ENCODE assay signal across 11 cellular contexts in genomic region chr18:77099501-77100370, GRCh38. TPM values are rescaled to one million over a fixed set of nuclear protein-coding genes. Genes with fewer than 3 reads are reported as not detected.
DNase-seq lines count a peak whose midpoint lies in the region; ATAC-seq and TF ChIP-seq lines count a peak whose summit lies in the region.
"Had no signal": no experiment of that assay in that cellular context is flagged by ENCODE, and none has a peak within 500 bp of the region (broad histone marks: within the 10 kb centered on the region; RNA-seq: fewer than 3 reads in every experiment).

No MANE protein-coding gene starts in this region.

- H3K79me2 ChIP-seq in OCI-LY7 (ENCODE audit: insufficient read depth, low read depth, low read length), result 0 out of 2 replicates have a peak, but pooled peaks cover 5% of the 10 kb centered on the region

- POLR2A ChIA-PET in OCI-LY7 (lab: Charles Lee), result no interaction called here

- BruUV-seq in OCI-LY7 (replicated peaks; lab: Mats Ljungman, UMichigan), result no TSS peak

- H3K27ac ChIP-seq in OCI-LY7 (ENCODE audit: low read depth, low read length, poor library complexity, severe bottlenecking), result peak overlapping the region; percentile 91
- H3K27ac ChIP-seq: C4-2B had no signal

- H3K9me2 ChIP-seq in OCI-LY7 (ENCODE audit: insufficient read depth, low read length), result no peaks in the 10 kb centered on the region

- peak overlapping the region; percentile 22 for H3K4me3 ChIP-seq in OCI-LY7 (ENCODE audit: low read depth, low read length, poor library complexity, severe bottlenecking)
- H3K4me3 ChIP-seq: esophagus squamous epithelium had no signal

- H3K4me3 Mint-ChIP-seq in chondrocyte (ENCODE audit: unreplicated experiment) (no peak overlapping the region), type B pancreatic cell (peak overlapping the region; percentile 34)

- peaks cover 79% of the 10 kb centered on the region for H3K4me1 ChIP-seq in OCI-LY7 (ENCODE audit: insufficient read depth, low read length, poor library complexity, severe bottlenecking)

- no peaks in the 10 kb centered on the region for H4K20me1 ChIP-seq in OCI-LY7 (ENCODE audit: insufficient read depth, low read length)

- CTCF ChIA-PET in OCI-LY7 (lab: Charles Lee; ENCODE audit: unreplicated experiment), result no interaction called here

- H3K36me3 ChIP-seq in OCI-LY7 (ENCODE audit: insufficient read depth, low read length), result peaks cover 12% of the 10 kb centered on the region; the same call in 1 of the 2 replicates

- H3K27me3 Mint-ChIP-seq in chondrocyte (ENCODE audit: low read depth) (no peaks in the 10 kb centered on the region), type B pancreatic cell (no peaks in the 10 kb centered on the region)

- peak; percentile 62 for DNase-seq in Right ventricle myocardium inferior (ENCODE audit: missing footprints)
- DNase-seq in cardiac septum (ENCODE audit: low spot score), result no peak
- DNase-seq in OCI-LY7 (ENCODE audit: low spot score), result peak; percentile 65
- no peak for DNase-seq in chondrocyte (ENCODE audit: low spot score)
- no peak for DNase-seq in type B pancreatic cell (ENCODE audit: extremely low spot score, unreplicated experiment)
- no peak for DNase-seq in retina
- DNase-seq in NCI-H2196 treated with DMSO at 0.1 percent for 48 hours (lab: John Stamatoyannopoulos, UW; ENCODE audit: unreplicated experiment), result no peak
- DNase-seq: esophagus squamous epithelium, NCI-H1417 treated with DMSO at 0.1 percent for 48 hours had no signal

- no peak for ATAC-seq in Right ventricle myocardium inferior
- no peak for ATAC-seq in HG02623 (IDR thresholded peaks at IDR 0.05; ENCODE audit: unreplicated experiment)

- peaks cover 86% of the 10 kb centered on the region for H3K4me1 Mint-ChIP-seq in chondrocyte (ENCODE audit: low read depth)
- H3K4me1 Mint-ChIP-seq in type B pancreatic cell (ENCODE audit: unreplicated experiment), result peaks cover 76% of the 10 kb centered on the region

- no peak overlapping the region for H2AFZ ChIP-seq in OCI-LY7 (ENCODE audit: low read length)

- H3K36me3 Mint-ChIP-seq in chondrocyte (ENCODE audit: low read depth) (peaks cover 2% of the 10 kb centered on the region), type B pancreatic cell (peaks cover 4% of the 10 kb centered on the region)

- intact Hi-C loops in Right ventricle myocardium inferior (cut with DNase I), result no loop called here
- intact Hi-C loops in cardiac septum (cut with DNase I), result no loop called here
- intact Hi-C loops in OCI-LY7 (cut with micrococcal nuclease; ENCODE audit: unreplicated experiment), result loop anchor here (2.0 to 5.0 kb wide), 3 partner anchors 19 to 37 kb away; partner anchors contain the start of gene MBP

- no peak for TF ChIP-seq CTCF in OCI-LY7 (conservative IDR thresholded peaks at IDR 0.05; ENCODE audit: low read length)
- no peak for TF ChIP-seq CTCF in chondrocyte (IDR thresholded peaks at IDR 0.05)
- no peak for TF ChIP-seq CTCF in type B pancreatic cell (conservative IDR thresholded peaks at IDR 0.05)

- H3K27ac Mint-ChIP-seq in chondrocyte (ENCODE audit: unreplicated experiment) (peak overlapping the region; percentile 27), type B pancreatic cell (peak overlapping the region; percentile 85)

- H3K9me3 Mint-ChIP-seq in chondrocyte (ENCODE audit: low read depth) (no peaks in the 10 kb centered on the region), type B pancreatic cell (no peaks in the 10 kb centered on the region)

- H3K4me2 ChIP-seq in OCI-LY7 (ENCODE audit: low read length), result peak overlapping the region; percentile 66

- H3K9me3 ChIP-seq in OCI-LY7 (ENCODE audit: low read length), result no peaks in the 10 kb centered on the region
- H3K9me3 ChIP-seq: esophagus squamous epithelium had no signal

RNA-seq across cellular contexts. Expression of gene MBP, which starts 32.8 kb away (rescaled TPM):
- total RNA-seq in Right ventricle myocardium inferior, result 34.9 TPM
- 37.7 TPM for total RNA-seq in cardiac septum
- 13.5 and 16.4 TPM in 2 replicates for total RNA-seq in OCI-LY7 (2014; rRNA removed; shearing (Covaris generic))
- total RNA-seq in OCI-LY7 (2022), result 25.2 and 28.9 TPM in 2 replicates
- total RNA-seq in chondrocyte, result 8.3 to 15.9 TPM (median 14.0 TPM) in 3 replicates
- 14.5 and 34.0 TPM in 2 replicates for total RNA-seq in type B pancreatic cell (ENCODE audit: low replicate concordance)

Comparison
In these comparisons a context has a peak if more than half of its experiments do, and no peak if none do; other contexts are left out.
1. DNase-seq: peak in Right ventricle myocardium inferior (single experiment) and OCI-LY7 (single experiment); none in cardiac septum (single experiment), chondrocyte (single experiment), type B pancreatic cell (single experiment), retina (single experiment) and NCI-H2196 treated with DMSO at 0.1 percent for 48 hours (single experiment).